In the genomic region with DNA sequence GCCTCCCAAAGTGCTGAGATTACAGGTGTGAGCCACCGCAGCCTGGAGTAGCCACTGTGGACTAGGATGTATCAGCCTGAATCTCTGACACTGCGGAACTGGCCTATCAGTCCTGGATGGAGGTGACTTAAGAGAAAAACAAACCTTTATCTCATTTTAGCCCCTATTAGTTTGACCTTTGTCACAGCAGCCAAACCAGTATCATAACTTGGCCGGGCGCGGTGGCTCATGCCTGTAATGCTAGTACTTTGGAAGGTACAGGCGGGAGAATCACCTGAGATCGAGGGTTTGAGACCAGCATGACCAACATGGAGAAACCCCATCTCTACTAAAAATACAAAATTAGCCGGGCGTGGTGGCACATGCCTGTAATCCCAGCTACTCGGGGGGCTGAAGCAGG, we compare ENCODE assay signal across 31 cellular contexts.
"Had no signal": no experiment of that assay in that cellular context is flagged by ENCODE, and none has a peak within 500 bp of the region (broad histone marks: within the 10 kb centered on the region; RNA-seq: fewer than 3 reads in every experiment).

No MANE protein-coding gene starts in this region.

- H3K79me2 ChIP-seq: parathyroid adenoma had no signal

- DNase-seq: naive thymus-derived CD8-positive, alpha-beta T cell; nephron progenitor cell; occipital lobe; ovary; psoas muscle; right cardiac atrium; spleen; stimulated activated CD4-positive, alpha-beta T cell treated with anti-CD3 and anti-CD28 coated beads, Interleukin-12 subunit alpha, Interleukin-12 subunit beta, amount 100 ng/mL, for 4 hours; stimulated activated CD4-positive, alpha-beta T cell treated with anti-CD3 and anti-CD28 coated beads, Interleukin-1b, Interleukin-23, amount 100 ng/mL, for 48 hours; stimulated activated CD4-positive, alpha-beta T cell treated with anti-CD3 and anti-CD28 coated beads, Interleukin-4, amount 100 ng/mL, for 1 hour; stimulated activated CD4-positive, alpha-beta T cell treated with anti-CD3 and anti-CD28 coated beads, Interleukin-4, amount 100 ng/mL, for 4 hours; stimulated activated CD8-positive, alpha-beta memory T cell treated with anti-CD3 and anti-CD28 coated beads, Interleukin-4, amount 100 ng/mL, for 48 hours; stimulated activated naive CD4-positive, alpha-beta T cell; stimulated activated naive CD8-positive, alpha-beta T cell treated with anti-CD3 and anti-CD28 coated beads, Interleukin-15, amount 100 ng/mL, for 72 hours; stimulated activated naive CD8-positive, alpha-beta T cell treated with anti-CD3 and anti-CD28 coated beads, Interleukin-15, Interleukin-2, amounts not matched to agents 100 U/mL and 50 U/mL, for 24 hours; substantia nigra; testis; tibial artery; transverse colon; upper lobe of left lung had no signal

- H3K27ac Mint-ChIP-seq: naive thymus-derived CD8-positive, alpha-beta T cell; natural killer cell treated with Interleukin-12 subunit alpha and Interleukin-12 subunit beta and Interleukin-15 and Interleukin-18, amount 100 ng/mL, for 72 hours; nephron progenitor cell; progenitor cell of endocrine pancreas; stimulated activated memory B cell treated with anti-CD40 and anti-IgM and Interleukin-4, amounts not matched to agents 10 μg/mL and 1 μg/mL and 100 μg/mL, for 72 hours; stimulated activated naive CD8-positive, alpha-beta T cell treated with anti-CD3 and anti-CD28 coated beads, Interleukin-15, amount 100 ng/mL, for 72 hours had no signal

- H2AFZ ChIP-seq: parathyroid adenoma had no signal

- H3K27ac ChIP-seq: ovary, parathyroid adenoma, psoas muscle, skin epidermis, spleen, suprapubic skin, testis, tibial artery, transverse colon, vagina had no signal

- H3K4me3 Mint-ChIP-seq: naive thymus-derived CD8-positive, alpha-beta T cell; natural killer cell treated with Interleukin-12 subunit alpha and Interleukin-12 subunit beta and Interleukin-15 and Interleukin-18, amount 100 ng/mL, for 72 hours; nephron progenitor cell; neural crest cell; stimulated activated memory B cell treated with anti-CD40 and anti-IgM and Interleukin-4, amounts not matched to agents 10 μg/mL and 1 μg/mL and 100 μg/mL, for 72 hours; stimulated activated naive CD8-positive, alpha-beta T cell treated with anti-CD3 and anti-CD28 coated beads, Interleukin-15, amount 100 ng/mL, for 72 hours had no signal

- ATAC-seq: naive thymus-derived CD8-positive, alpha-beta T cell; natural killer cell treated with Interleukin-12 subunit alpha and Interleukin-12 subunit beta and Interleukin-15 and Interleukin-18, amount 100 ng/mL, for 72 hours; psoas muscle; right cardiac atrium; sciatic nerve; stimulated activated memory B cell treated with anti-CD40 and anti-IgM and Interleukin-4, amounts not matched to agents 10 μg/mL and 1 μg/mL and 100 μg/mL, for 72 hours; stimulated activated naive CD8-positive, alpha-beta T cell treated with anti-CD3 and anti-CD28 coated beads, Interleukin-15, amount 100 ng/mL, for 72 hours; stimulated activated naive CD8-positive, alpha-beta T cell treated with anti-CD3 and anti-CD28 coated beads, Interleukin-15, Interleukin-2, amounts not matched to agents 100 U/mL and 50 U/mL, for 24 hours had no signal

- H3K9ac ChIP-seq: parathyroid adenoma had no signal

- H3K36me3 ChIP-seq: ovary, spleen, suprapubic skin, tibial artery, transverse colon, upper lobe of left lung, vagina had no signal

- H3K9me3 ChIP-seq: ovary, suprapubic skin, testis, vagina had no signal

- H3K4me1 Mint-ChIP-seq: naive thymus-derived CD8-positive, alpha-beta T cell; nephron progenitor cell; stimulated activated memory B cell treated with anti-CD40 and anti-IgM and Interleukin-4, amounts not matched to agents 10 μg/mL and 1 μg/mL and 100 μg/mL, for 72 hours had no signal

- FAIRE-seq: urothelium cell line had no signal

- H3K4me3 ChIP-seq: ovary, psoas muscle, skin epidermis, smooth muscle cell, spleen, suprapubic skin, testis, tibial artery, transverse colon, upper lobe of left lung, vagina had no signal

- H3K27me3 ChIP-seq: ovary, testis, transverse colon, upper lobe of left lung, vagina had no signal

- H3K4me2 ChIP-seq: smooth muscle cell had no signal

- H3K4me1 ChIP-seq: parathyroid adenoma, psoas muscle, testis, transverse colon had no signal
